Comparison of ENCODE assay signal across 10 cellular contexts in the genomic region with DNA sequence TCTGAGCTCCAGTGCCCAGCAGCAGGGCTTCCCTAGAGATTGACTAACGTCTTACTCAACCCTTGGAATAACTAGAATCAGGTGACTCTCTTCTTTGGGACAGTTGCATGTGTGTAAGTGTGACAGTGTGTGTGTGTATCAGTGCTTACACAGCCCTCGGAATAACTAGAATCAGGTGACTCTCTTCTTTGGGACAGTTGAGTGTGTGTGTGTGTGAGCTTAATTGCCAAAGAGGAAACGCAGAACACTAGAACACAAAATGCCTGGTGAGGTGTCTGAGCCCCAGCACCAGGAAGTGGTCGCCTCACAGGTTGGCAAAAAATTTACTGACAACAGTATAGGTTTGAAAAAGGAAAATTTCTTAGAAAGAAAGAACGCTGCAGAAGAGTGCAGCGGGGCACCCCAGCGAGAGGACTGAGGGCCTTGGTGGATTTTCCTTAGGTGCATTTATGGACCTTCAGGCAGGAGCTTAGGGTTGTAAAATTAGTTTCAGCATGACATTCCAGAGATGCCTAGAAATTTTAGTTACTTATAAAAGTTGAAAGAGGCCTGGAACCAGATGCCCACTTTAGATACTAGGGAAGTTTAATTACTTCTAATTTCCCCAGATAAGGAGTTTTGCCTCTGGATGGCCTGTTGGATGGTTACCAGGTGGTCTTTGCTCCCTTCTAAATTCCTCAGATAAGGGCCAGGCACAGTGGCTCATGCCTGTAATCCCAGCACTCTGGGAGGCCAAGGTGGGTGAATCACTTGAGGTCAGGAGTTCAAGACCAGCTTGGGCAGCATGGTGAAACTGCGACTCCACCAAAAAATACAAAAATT. TPM values are rescaled to one million over a fixed set of nuclear protein-coding genes. Genes with fewer than 3 reads are reported as not detected.
DNase-seq lines count a peak whose midpoint lies in the region; ATAC-seq and TF ChIP-seq lines count a peak whose summit lies in the region.
"Had no signal": no experiment of that assay in that cellular context is flagged by ENCODE, and none has a peak within 500 bp of the region (broad histone marks: within the 10 kb centered on the region; RNA-seq: fewer than 3 reads in every experiment).

No MANE protein-coding gene starts in this region.

- H3K36me3 Mint-ChIP-seq in CD8-positive, alpha-beta memory T cell, result peaks cover 0 to 21% (median 3%) of the 10 kb centered on the region in 3 donors
- H3K36me3 Mint-ChIP-seq in activated naive CD4-positive, alpha-beta T cell treated with anti-CD3 and anti-CD28 coated beads, Interleukin-2, amount 50 U/mL, for 72 hours, result peaks cover 19 to 31% of the 10 kb centered on the region in 2 donors
- H3K36me3 Mint-ChIP-seq in naive thymus-derived CD4-positive, alpha-beta T cell, result peaks cover 3 to 15% (median 5%) of the 10 kb centered on the region in 5 donors

- peak overlapping the region; percentile 51 to 80 (median 76) for H3K4me3 Mint-ChIP-seq in CD8-positive, alpha-beta memory T cell
- H3K4me3 Mint-ChIP-seq in naive thymus-derived CD4-positive, alpha-beta T cell, result peak overlapping the region; percentile 64 to 84 (median 80)

- CTCF ChIA-PET in CD8-positive, alpha-beta memory T cell (lab: Charles Lee), result interaction anchor here (1.1 to 9.0 kb wide), 7 partner anchors 9 to 62 kb away, joined by 4 to 156 read pairs (median 12); a partner anchor contains a TSS
- CTCF ChIA-PET in naive thymus-derived CD4-positive, alpha-beta T cell (lab: Charles Lee), result interaction anchor here (0.6 to 9.4 kb wide), 9 partner anchors 8 to 62 kb away, joined by 3 to 126 read pairs (median 7); a partner anchor contains a TSS

- ATAC-seq in activated naive CD4-positive, alpha-beta T cell treated with anti-CD3 and anti-CD28 coated beads, Interleukin-2, amount 50 U/mL, for 72 hours, result no peak
- ATAC-seq in naive thymus-derived CD4-positive, alpha-beta T cell, result peak; percentile 24
- ATAC-seq in GM18519 (IDR thresholded peaks at IDR 0.05; ENCODE audit: low FRiP score, unreplicated experiment), result no peak
- ATAC-seq in GM18498 (IDR thresholded peaks at IDR 0.05; ENCODE audit: unreplicated experiment), result no peak
- ATAC-seq in HG03159 (IDR thresholded peaks at IDR 0.05; ENCODE audit: unreplicated experiment), result no peak

- H3K79me2 ChIP-seq in Loucy (ENCODE audit: insufficient read depth, low read length), result peaks cover 30% of the 10 kb centered on the region

- POLR2A ChIA-PET in CD8-positive, alpha-beta memory T cell (lab: Charles Lee), result interaction anchor here (0.6 to 1.8 kb wide), 8 partner anchors 10 to 44 kb away, joined by 4 to 8 read pairs (median 6); a partner anchor contains a TSS
- POLR2A ChIA-PET in naive thymus-derived CD4-positive, alpha-beta T cell (lab: Charles Lee), result interaction anchor here (0.6 to 21.6 kb wide), 6 partner anchors 11 to 1310 kb away, joined by 3 to 1418 read pairs (median 4); a partner anchor contains a TSS

- no peaks in the 10 kb centered on the region for H3K36me3 ChIP-seq in CD8-positive, alpha-beta memory T cell (ENCODE audit: insufficient read depth, low read length)
- H3K36me3 ChIP-seq in Loucy (ENCODE audit: insufficient read depth, low read length), result no peaks in the 10 kb centered on the region
- peaks cover 0 to 11% (median 0%) of the 10 kb centered on the region in 3 experiments for H3K36me3 ChIP-seq in naive thymus-derived CD4-positive, alpha-beta T cell (ENCODE audit: control insufficient read depth in 2 of 3, insufficient read depth in 3 of 3, low read length in 3 of 3)

- peak overlapping the region; percentile 72 for H3K4me2 ChIP-seq in Loucy (ENCODE audit: low read depth, low read length, poor library complexity, severe bottlenecking)

- no peaks in the 10 kb centered on the region for H3K9me3 Mint-ChIP-seq in CD8-positive, alpha-beta memory T cell
- H3K9me3 Mint-ChIP-seq in activated naive CD4-positive, alpha-beta T cell treated with anti-CD3 and anti-CD28 coated beads, Interleukin-2, amount 50 U/mL, for 72 hours, result no peaks in the 10 kb centered on the region
- peaks cover 0 to 4% (median 0%) of the 10 kb centered on the region in 11 donors for H3K9me3 Mint-ChIP-seq in naive thymus-derived CD4-positive, alpha-beta T cell

- peak overlapping the region; percentile 86 to 98 (median 94) for H3K27ac Mint-ChIP-seq in CD8-positive, alpha-beta memory T cell
- peak overlapping the region; percentile 70 to 79 for H3K27ac Mint-ChIP-seq in activated naive CD4-positive, alpha-beta T cell treated with anti-CD3 and anti-CD28 coated beads, Interleukin-2, amount 50 U/mL, for 72 hours
- H3K27ac Mint-ChIP-seq in naive thymus-derived CD4-positive, alpha-beta T cell, result peak overlapping the region; percentile 86 to 100 (median 92)

- H3F3A ChIP-seq in Loucy (ENCODE audit: low read depth), result peaks cover 7% of the 10 kb centered on the region; the same call in 1 of the 2 replicates

- in situ Hi-C loops in GM13977 (cut with MboI; ENCODE audit: low pct_unique_long_range_greater_than_20kb, low sequenced_read_pairs, unreplicated experiment), result no loop called here

- H3K4me3 ChIP-seq in CD8-positive, alpha-beta memory T cell (ENCODE audit: low read length), result peak overlapping the region; percentile 46
- H3K4me3 ChIP-seq in Loucy (ENCODE audit: low read length, poor library complexity, severe bottlenecking), result peak overlapping the region; percentile 51
- H3K4me3 ChIP-seq in naive thymus-derived CD4-positive, alpha-beta T cell (ENCODE audit: low read length), result peak overlapping the region; percentile 40

- H3K27ac ChIP-seq in CD8-positive, alpha-beta memory T cell (ENCODE audit: low read depth, low read length), result peak overlapping the region; percentile 7
- peak overlapping the region; percentile 73 for H3K27ac ChIP-seq in naive thymus-derived CD4-positive, alpha-beta T cell (ENCODE audit: low read depth, low read length)
- H3K27ac ChIP-seq: parathyroid adenoma had no signal

- no peaks in the 10 kb centered on the region for H3K9me2 ChIP-seq in Loucy (replicated peaks; ENCODE audit: low read depth, low read length)

- H4K20me1 ChIP-seq in Loucy (ENCODE audit: insufficient read depth, low read length, poor library complexity, severe bottlenecking), result peaks cover 9% of the 10 kb centered on the region

- H3K27me3 ChIP-seq in CD8-positive, alpha-beta memory T cell (ENCODE audit: insufficient read depth, low read length, poor library complexity, severe bottlenecking), result no peaks in the 10 kb centered on the region
- H3K27me3 ChIP-seq in Loucy (ENCODE audit: insufficient read depth, low read length, poor library complexity, severe bottlenecking), result no peaks in the 10 kb centered on the region
- no peaks in the 10 kb centered on the region for H3K27me3 ChIP-seq in naive thymus-derived CD4-positive, alpha-beta T cell (ENCODE audit: control insufficient read depth in 2 of 2, insufficient read depth in 2 of 2, low read length in 2 of 2)

- peaks cover 51% of the 10 kb centered on the region for H3K4me1 ChIP-seq in CD8-positive, alpha-beta memory T cell (ENCODE audit: insufficient read depth, low read length)
- H3K4me1 ChIP-seq in Loucy (ENCODE audit: insufficient read depth, low read length, poor library complexity, severe bottlenecking), result peaks cover 31% of the 10 kb centered on the region
- peaks cover 42 to 48% of the 10 kb centered on the region in 2 donors for H3K4me1 ChIP-seq in naive thymus-derived CD4-positive, alpha-beta T cell (ENCODE audit: control insufficient read depth in 2 of 2, insufficient read depth in 2 of 2, low read length in 2 of 2)

- peak overlapping the region; percentile 83 for H2AFZ ChIP-seq in Loucy (ENCODE audit: low read length)
- H2AFZ ChIP-seq: parathyroid adenoma had no signal

- TF ChIP-seq CTCF in Loucy (conservative IDR thresholded peaks at IDR 0.05; ENCODE audit: low read length), result no peak
- no peak for TF ChIP-seq CTCF in GM13977 (IDR thresholded peaks at IDR 0.05; ENCODE audit: extremely low read depth, insufficient read depth, missing control alignments)

- peaks cover 52 to 68% (median 57%) of the 10 kb centered on the region in 3 donors for H3K4me1 Mint-ChIP-seq in CD8-positive, alpha-beta memory T cell
- peaks cover 19 to 75% (median 56%) of the 10 kb centered on the region in 7 donors for H3K4me1 Mint-ChIP-seq in naive thymus-derived CD4-positive, alpha-beta T cell

- H3K9ac ChIP-seq in Loucy (ENCODE audit: low read depth, low read length, poor library complexity, severe bottlenecking), result peak overlapping the region; percentile 57
- H3K9ac ChIP-seq: parathyroid adenoma had no signal

- peak; percentile 28 to 75 (median 61) for DNase-seq in CD8-positive, alpha-beta memory T cell
- peak in 1 of 2 donors; percentile 56 for DNase-seq in activated naive CD4-positive, alpha-beta T cell treated with anti-CD3 and anti-CD28 coated beads, Interleukin-2, amount 50 U/mL, for 72 hours (ENCODE audit: low spot score in 2 of 2)
- DNase-seq in naive thymus-derived CD4-positive, alpha-beta T cell, result peak in 7 of 9 donors; percentile 60 to 74 (median 72)
- no peak for DNase-seq in GM13977 (ENCODE audit: low spot score)
- DNase-seq: aorta had no signal

- no peaks in the 10 kb centered on the region for H3K9me3 ChIP-seq in CD8-positive, alpha-beta memory T cell (ENCODE audit: low read length)
- no peaks in the 10 kb centered on the region for H3K9me3 ChIP-seq in Loucy (ENCODE audit: insufficient read depth, low read depth, low read length)
- no peaks in the 10 kb centered on the region for H3K9me3 ChIP-seq in naive thymus-derived CD4-positive, alpha-beta T cell (ENCODE audit: control insufficient read depth in 2 of 3, low read length in 3 of 3)

- peaks cover 0 to 4% of the 10 kb centered on the region in 2 donors for H3K27me3 Mint-ChIP-seq in CD8-positive, alpha-beta memory T cell
- H3K27me3 Mint-ChIP-seq in naive thymus-derived CD4-positive, alpha-beta T cell, result no peaks in the 10 kb centered on the region

- intact Hi-C loops in naive thymus-derived CD4-positive, alpha-beta T cell (cut with micrococcal nuclease), result loop anchor here in 1 of 2 donors (1.0 kb wide), 1 partner anchor 62 kb away; no protein-coding TSS in a partner anchor

RNA-seq across cellular contexts. Expression of a gene that starts 3.7 kb away (rescaled TPM):
- total RNA-seq in CD8-positive, alpha-beta memory T cell, result 100 to 1,000 TPM; 133 to 140 TPM
- polyA plus RNA-seq in CD8-positive, alpha-beta memory T cell, result 133 TPM
- 100 to 1,000 TPM in 1 of 2 donors, 10 to 100 TPM in 1; 96.6 to 129 TPM for total RNA-seq in activated naive CD4-positive, alpha-beta T cell treated with anti-CD3 and anti-CD28 coated beads, Interleukin-2, amount 50 U/mL, for 72 hours
- 100 to 1,000 TPM; 112 to 161 (median 135) TPM for total RNA-seq in naive thymus-derived CD4-positive, alpha-beta T cell
- polyA plus RNA-seq in naive thymus-derived CD4-positive, alpha-beta T cell, result 100 to 1,000 TPM; 127 to 181 TPM

RNA-seq across cellular contexts. Expression of a gene that starts 5.4 kb away (rescaled TPM):
- 10 to 100 TPM; 21.2 to 21.4 TPM for total RNA-seq in CD8-positive, alpha-beta memory T cell
- polyA plus RNA-seq in CD8-positive, alpha-beta memory T cell, result 9.7 TPM
- total RNA-seq in activated naive CD4-positive, alpha-beta T cell treated with anti-CD3 and anti-CD28 coated beads, Interleukin-2, amount 50 U/mL, for 72 hours, result 10 to 100 TPM; 20.4 to 24.1 TPM
- 10 to 100 TPM; 24.3 to 38.3 (median 32.8) TPM for total RNA-seq in naive thymus-derived CD4-positive, alpha-beta T cell
- 10 to 100 TPM in 1 of 2 donors, 1 to 10 TPM in 1; 8.0 to 15.5 TPM for polyA plus RNA-seq in naive thymus-derived CD4-positive, alpha-beta T cell

RNA-seq across cellular contexts. Expression of a gene that starts 33.9 kb away (rescaled TPM):
- 1 to 10 TPM; 7.0 TPM for total RNA-seq in CD8-positive, alpha-beta memory T cell
- 1.0 TPM for polyA plus RNA-seq in CD8-positive, alpha-beta memory T cell
- 10 to 100 TPM; 17.5 to 19.8 TPM for total RNA-seq in activated naive CD4-positive, alpha-beta T cell treated with anti-CD3 and anti-CD28 coated beads, Interleukin-2, amount 50 U/mL, for 72 hours
- total RNA-seq in naive thymus-derived CD4-positive, alpha-beta T cell, result 10 to 100 TPM; 32.1 to 69.2 (median 49.0) TPM
- polyA plus RNA-seq in naive thymus-derived CD4-positive, alpha-beta T cell, result 1 to 10 TPM in 1 of 2 donors, under 1 TPM in 1; 0.35 to 1.7 TPM

RNA-seq across cellular contexts. Expression of a gene that starts 36.6 kb away (rescaled TPM):
- 10 to 100 TPM; 56.6 to 60.8 TPM for total RNA-seq in CD8-positive, alpha-beta memory T cell
- 81.8 TPM for polyA plus RNA-seq in CD8-positive, alpha-beta memory T cell
- total RNA-seq in activated naive CD4-positive, alpha-beta T cell treated with anti-CD3 and anti-CD28 coated beads, Interleukin-2, amount 50 U/mL, for 72 hours, result 10 to 100 TPM; 52.3 to 74.1 TPM
- 10 to 100 TPM; 55.8 to 81.0 (median 74.5) TPM for total RNA-seq in naive thymus-derived CD4-positive, alpha-beta T cell
- 100 to 1,000 TPM in 1 of 2 donors, 10 to 100 TPM in 1; 68.8 to 135 TPM for polyA plus RNA-seq in naive thymus-derived CD4-positive, alpha-beta T cell

RNA-seq across cellular contexts. Expression of a gene that starts 43.2 kb away (rescaled TPM):
- 100 to 1,000 TPM in 1 of 2 experiments, 10 to 100 TPM in 1; 98.2 to 101 TPM for total RNA-seq in CD8-positive, alpha-beta memory T cell
- polyA plus RNA-seq in CD8-positive, alpha-beta memory T cell, result 138 TPM
- 100 to 1,000 TPM in 1 of 2 donors, 10 to 100 TPM in 1; 75.8 to 139 TPM for total RNA-seq in activated naive CD4-positive, alpha-beta T cell treated with anti-CD3 and anti-CD28 coated beads, Interleukin-2, amount 50 U/mL, for 72 hours
- 100 to 1,000 TPM in 1 of 5 experiments, 10 to 100 TPM in 4; 38.7 to 110 (median 63.7) TPM for total RNA-seq in naive thymus-derived CD4-positive, alpha-beta T cell
- polyA plus RNA-seq in naive thymus-derived CD4-positive, alpha-beta T cell, result 100 to 1,000 TPM; 104 to 147 TPM
